In genomic region chr9:14306188-14306587, GRCh38 we compare ENCODE assay signal across 19 cellular contexts. TPM values are rescaled to one million over a fixed set of nuclear protein-coding genes. Genes with fewer than 3 reads are reported as not detected.
DNase-seq lines count a peak whose midpoint lies in the region; ATAC-seq and TF ChIP-seq lines count a peak whose summit lies in the region.
"Had no signal": no experiment of that assay in that cellular context is flagged by ENCODE, and none has a peak within 500 bp of the region (broad histone marks: within the 10 kb centered on the region; RNA-seq: fewer than 3 reads in every experiment).

No MANE protein-coding gene starts in this region.

- no peak for ATAC-seq in right cardiac atrium
- ATAC-seq in psoas muscle = no peak
- no peak for ATAC-seq in GM19351 (IDR thresholded peaks at IDR 0.05; ENCODE audit: unreplicated experiment)
- no peak for ATAC-seq in mucosa of descending colon
- ATAC-seq: A549, HCT116 had no signal

- H3K9me3 ChIP-seq in left ventricle myocardium inferior (replicated peaks) (no peaks in the 10 kb centered on the region), right cardiac atrium (ENCODE audit: control insufficient read depth, low read length) (no peaks in the 10 kb centered on the region), psoas muscle (no peaks in the 10 kb centered on the region), mucosa of descending colon (no peaks in the 10 kb centered on the region)
- H3K9me3 ChIP-seq: A549, Peyer's patch had no signal

- no peak overlapping the region for H3K27ac Mint-ChIP-seq in chondrocyte (ENCODE audit: unreplicated experiment)
- H3K27ac Mint-ChIP-seq: CD14-positive monocyte, IgD-negative memory B cell had no signal

- no peaks in the 10 kb centered on the region for H3K27me3 ChIP-seq in left ventricle myocardium inferior (ENCODE audit: low read depth)
- no peaks in the 10 kb centered on the region for H3K27me3 ChIP-seq in right cardiac atrium (ENCODE audit: control insufficient read depth, insufficient read depth)
- H3K27me3 ChIP-seq in psoas muscle (ENCODE audit: insufficient read depth in 3 of 3, low read length in 2 of 3) = no peaks in the 10 kb centered on the region
- H3K27me3 ChIP-seq: Peyer's patch had no signal

- H3K4me1 ChIP-seq in left ventricle myocardium inferior (peaks cover 97% of the 10 kb centered on the region), right cardiac atrium (ENCODE audit: control insufficient read depth, insufficient read depth, low read length) (peaks cover 11% of the 10 kb centered on the region), psoas muscle (peaks cover 77% of the 10 kb centered on the region), mucosa of descending colon (ENCODE audit: low read depth) (no peaks in the 10 kb centered on the region)

- H3K27ac ChIP-seq in left ventricle myocardium inferior (replicated peaks) (peak overlapping the region; percentile 100), right cardiac atrium (ENCODE audit: low read length) (no peak overlapping the region), psoas muscle (peak overlapping the region; percentile 99)
- H3K27ac ChIP-seq: A549, Peyer's patch had no signal

- H3K4me3 ChIP-seq in left ventricle myocardium inferior (peak overlapping the region; percentile 80), right cardiac atrium (ENCODE audit: low read length) (no peak overlapping the region), epithelial cell of esophagus (ENCODE audit: low read length) (peak overlapping the region; percentile 22), psoas muscle (peak overlapping the region; percentile 93), mucosa of descending colon (no peak overlapping the region)
- H3K4me3 ChIP-seq: A549, Peyer's patch had no signal

- intact Hi-C loops in left ventricle myocardium inferior (cut with micrococcal nuclease) = no loop called here
- intact Hi-C loops in right cardiac atrium (cut with DNase I) = loop anchor here in 1 of 4 donors (10.0 kb wide), 1 partner anchor 101 kb away; no protein-coding TSS in a partner anchor
- intact Hi-C loops in psoas muscle (cut with DNase I) = loop anchor here (5.0 to 10.0 kb wide), 2 partner anchors 34 to 51 kb away; no protein-coding TSS in a partner anchor
- intact Hi-C loops in mucosa of descending colon (cut with DNase I, micrococcal nuclease) = no loop called here

- H3K4me3 Mint-ChIP-seq in chondrocyte (ENCODE audit: unreplicated experiment) = no peak overlapping the region
- H3K4me3 Mint-ChIP-seq: CD14-positive monocyte, IgD-negative memory B cell had no signal

- DNase-seq in left ventricle myocardium inferior (no peak), right cardiac atrium (no peak), epithelial cell of esophagus (ENCODE audit: low read depth) (no peak), psoas muscle (no peak), chondrocyte (ENCODE audit: low spot score) (no peak), GM19238 (ENCODE audit: insufficient read length, low spot score) (no peak), mucosa of descending colon (no peak)
- DNase-seq: COR-L47, DMS53, MV-4-11, NCI-H1417 treated with DMSO at 0.1 percent for 48 hours, NCI-H2029, NCI-H510A, Peyer's patch had no signal

- no peaks in the 10 kb centered on the region for H3K27me3 Mint-ChIP-seq in chondrocyte (ENCODE audit: low read depth)

- H3K36me3 ChIP-seq in left ventricle myocardium inferior = peaks cover 25% of the 10 kb centered on the region
- H3K36me3 ChIP-seq in psoas muscle (ENCODE audit: insufficient read depth in 1 of 2, low read depth in 1 of 2) = peaks cover 0 to 8% of the 10 kb centered on the region in 2 donors
- H3K36me3 ChIP-seq in mucosa of descending colon (ENCODE audit: low read depth) = no peaks in the 10 kb centered on the region

- 58% methylated on average over 6 of the region's 6 CpGs for WGBS in right cardiac atrium
- WGBS in psoas muscle, 3 donors = 41 to 61% (median 47%) methylated on average over 6 of the region's 6 CpGs

- H3K36me3 Mint-ChIP-seq in chondrocyte (ENCODE audit: low read depth) = peaks cover 23% of the 10 kb centered on the region
- H3K36me3 Mint-ChIP-seq: CD14-positive monocyte, IgD-negative memory B cell had no signal

- TF ChIP-seq CTCF in left ventricle myocardium inferior (IDR thresholded peaks at IDR 0.05; ENCODE audit: borderline replicate concordance) = no peak
- TF ChIP-seq CTCF in epithelial cell of esophagus (IDR thresholded peaks at IDR 0.05; ENCODE audit: insufficient read depth, low read depth, low read length, missing control alignments) = no peak
- TF ChIP-seq CTCF in psoas muscle (IDR thresholded peaks at IDR 0.05) = no peak
- no peak for TF ChIP-seq CTCF in chondrocyte (IDR thresholded peaks at IDR 0.05)
- no peak for TF ChIP-seq CTCF in mucosa of descending colon (IDR thresholded peaks at IDR 0.05)

- no peaks in the 10 kb centered on the region for H3K9me3 Mint-ChIP-seq in chondrocyte (ENCODE audit: low read depth)

- H3K4me1 Mint-ChIP-seq in chondrocyte (ENCODE audit: low read depth) = peaks cover 34% of the 10 kb centered on the region
- H3K4me1 Mint-ChIP-seq: CD14-positive monocyte, IgD-negative memory B cell had no signal

RNA-seq across cellular contexts. Expression of gene NFIB, which starts 7.8 kb away (rescaled TPM):
- total RNA-seq in left ventricle myocardium inferior (110 TPM), right cardiac atrium (100 to 1,000 TPM; 125 to 143 (median 134) TPM), psoas muscle (10 to 100 TPM; 35.0 to 65.1 (median 47.3) TPM), chondrocyte (28.2 to 66.3 TPM (median 63.1 TPM) in 3 replicates), mucosa of descending colon (10 to 100 TPM; 59.7 to 85.5 (median 62.6) TPM)
- polyA plus RNA-seq in right cardiac atrium (22.5 TPM), psoas muscle (10 to 100 TPM in 1 of 3 donors, 1 to 10 TPM in 2; 5.8 to 17.1 (median 6.1) TPM)
- polyA plus RNA-seq: CD14-positive monocyte, IgD-negative memory B cell had no signal

Comparison
In these comparisons a context has a peak if more than half of its experiments do, and no peak if none do; other contexts are left out.
1. H3K4me3 ChIP-seq: peak in left ventricle myocardium inferior (single experiment), epithelial cell of esophagus (single experiment) and psoas muscle (single experiment); none in right cardiac atrium (single experiment) and mucosa of descending colon (single experiment).
2. intact Hi-C loops: an anchor here in psoas muscle (5.0 to 10.0 kb wide); none called in left ventricle myocardium inferior and mucosa of descending colon.